Comparison of ENCODE assay signal across 1 cellular context in the genomic region with DNA sequence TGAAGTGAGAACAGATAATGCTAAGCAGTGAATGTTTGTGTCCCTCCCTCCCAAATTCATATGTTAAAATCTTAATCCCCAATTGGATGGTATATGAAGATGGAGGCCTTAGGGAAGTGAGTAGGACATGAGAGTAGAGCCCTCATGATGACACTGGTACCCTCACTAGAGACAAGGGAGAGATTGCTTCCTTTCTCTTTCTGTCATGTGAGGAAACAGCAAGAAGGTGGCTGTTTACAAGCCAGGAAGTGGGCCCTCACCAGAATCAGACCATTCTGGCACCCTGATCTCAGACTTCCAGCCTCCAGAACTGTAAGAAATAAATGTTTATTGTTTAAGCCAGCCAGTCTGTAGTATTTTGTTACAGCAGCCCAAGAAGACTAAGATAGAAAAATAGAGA.
TF ChIP-seq lines count a peak whose summit lies in the region.

No MANE protein-coding gene starts in this region.

TF ChIP-seq in GM23338, 12 proteins besides CTCF, POLR2A, EP300 and RAD21 (continued from another document):
- TF ChIP-seq ZNF114 (CRISPR knock-in tag; IDR thresholded peaks at IDR 0.05) (no peak), STAT1 (IDR thresholded peaks at IDR 0.05; ENCODE audit: unreplicated experiment) (no peak), EZH2phosphoT487 (IDR thresholded peaks at IDR 0.05; ENCODE audit: unreplicated experiment) (no peak), JUNB (IDR thresholded peaks at IDR 0.05; ENCODE audit: unreplicated experiment) (no peak), REST (IDR thresholded peaks at IDR 0.05; ENCODE audit: unreplicated experiment) (no peak), ZNF331 (CRISPR knock-in tag; IDR thresholded peaks at IDR 0.05; ENCODE audit: low read depth) (no peak), CREB1 (CRISPR knock-in tag; IDR thresholded peaks at IDR 0.05; ENCODE audit: low read depth) (no peak), EZH2 (IDR thresholded peaks at IDR 0.05; ENCODE audit: low read depth, unreplicated experiment) (no peak)
- TF ChIP-seq, protein P1, sequence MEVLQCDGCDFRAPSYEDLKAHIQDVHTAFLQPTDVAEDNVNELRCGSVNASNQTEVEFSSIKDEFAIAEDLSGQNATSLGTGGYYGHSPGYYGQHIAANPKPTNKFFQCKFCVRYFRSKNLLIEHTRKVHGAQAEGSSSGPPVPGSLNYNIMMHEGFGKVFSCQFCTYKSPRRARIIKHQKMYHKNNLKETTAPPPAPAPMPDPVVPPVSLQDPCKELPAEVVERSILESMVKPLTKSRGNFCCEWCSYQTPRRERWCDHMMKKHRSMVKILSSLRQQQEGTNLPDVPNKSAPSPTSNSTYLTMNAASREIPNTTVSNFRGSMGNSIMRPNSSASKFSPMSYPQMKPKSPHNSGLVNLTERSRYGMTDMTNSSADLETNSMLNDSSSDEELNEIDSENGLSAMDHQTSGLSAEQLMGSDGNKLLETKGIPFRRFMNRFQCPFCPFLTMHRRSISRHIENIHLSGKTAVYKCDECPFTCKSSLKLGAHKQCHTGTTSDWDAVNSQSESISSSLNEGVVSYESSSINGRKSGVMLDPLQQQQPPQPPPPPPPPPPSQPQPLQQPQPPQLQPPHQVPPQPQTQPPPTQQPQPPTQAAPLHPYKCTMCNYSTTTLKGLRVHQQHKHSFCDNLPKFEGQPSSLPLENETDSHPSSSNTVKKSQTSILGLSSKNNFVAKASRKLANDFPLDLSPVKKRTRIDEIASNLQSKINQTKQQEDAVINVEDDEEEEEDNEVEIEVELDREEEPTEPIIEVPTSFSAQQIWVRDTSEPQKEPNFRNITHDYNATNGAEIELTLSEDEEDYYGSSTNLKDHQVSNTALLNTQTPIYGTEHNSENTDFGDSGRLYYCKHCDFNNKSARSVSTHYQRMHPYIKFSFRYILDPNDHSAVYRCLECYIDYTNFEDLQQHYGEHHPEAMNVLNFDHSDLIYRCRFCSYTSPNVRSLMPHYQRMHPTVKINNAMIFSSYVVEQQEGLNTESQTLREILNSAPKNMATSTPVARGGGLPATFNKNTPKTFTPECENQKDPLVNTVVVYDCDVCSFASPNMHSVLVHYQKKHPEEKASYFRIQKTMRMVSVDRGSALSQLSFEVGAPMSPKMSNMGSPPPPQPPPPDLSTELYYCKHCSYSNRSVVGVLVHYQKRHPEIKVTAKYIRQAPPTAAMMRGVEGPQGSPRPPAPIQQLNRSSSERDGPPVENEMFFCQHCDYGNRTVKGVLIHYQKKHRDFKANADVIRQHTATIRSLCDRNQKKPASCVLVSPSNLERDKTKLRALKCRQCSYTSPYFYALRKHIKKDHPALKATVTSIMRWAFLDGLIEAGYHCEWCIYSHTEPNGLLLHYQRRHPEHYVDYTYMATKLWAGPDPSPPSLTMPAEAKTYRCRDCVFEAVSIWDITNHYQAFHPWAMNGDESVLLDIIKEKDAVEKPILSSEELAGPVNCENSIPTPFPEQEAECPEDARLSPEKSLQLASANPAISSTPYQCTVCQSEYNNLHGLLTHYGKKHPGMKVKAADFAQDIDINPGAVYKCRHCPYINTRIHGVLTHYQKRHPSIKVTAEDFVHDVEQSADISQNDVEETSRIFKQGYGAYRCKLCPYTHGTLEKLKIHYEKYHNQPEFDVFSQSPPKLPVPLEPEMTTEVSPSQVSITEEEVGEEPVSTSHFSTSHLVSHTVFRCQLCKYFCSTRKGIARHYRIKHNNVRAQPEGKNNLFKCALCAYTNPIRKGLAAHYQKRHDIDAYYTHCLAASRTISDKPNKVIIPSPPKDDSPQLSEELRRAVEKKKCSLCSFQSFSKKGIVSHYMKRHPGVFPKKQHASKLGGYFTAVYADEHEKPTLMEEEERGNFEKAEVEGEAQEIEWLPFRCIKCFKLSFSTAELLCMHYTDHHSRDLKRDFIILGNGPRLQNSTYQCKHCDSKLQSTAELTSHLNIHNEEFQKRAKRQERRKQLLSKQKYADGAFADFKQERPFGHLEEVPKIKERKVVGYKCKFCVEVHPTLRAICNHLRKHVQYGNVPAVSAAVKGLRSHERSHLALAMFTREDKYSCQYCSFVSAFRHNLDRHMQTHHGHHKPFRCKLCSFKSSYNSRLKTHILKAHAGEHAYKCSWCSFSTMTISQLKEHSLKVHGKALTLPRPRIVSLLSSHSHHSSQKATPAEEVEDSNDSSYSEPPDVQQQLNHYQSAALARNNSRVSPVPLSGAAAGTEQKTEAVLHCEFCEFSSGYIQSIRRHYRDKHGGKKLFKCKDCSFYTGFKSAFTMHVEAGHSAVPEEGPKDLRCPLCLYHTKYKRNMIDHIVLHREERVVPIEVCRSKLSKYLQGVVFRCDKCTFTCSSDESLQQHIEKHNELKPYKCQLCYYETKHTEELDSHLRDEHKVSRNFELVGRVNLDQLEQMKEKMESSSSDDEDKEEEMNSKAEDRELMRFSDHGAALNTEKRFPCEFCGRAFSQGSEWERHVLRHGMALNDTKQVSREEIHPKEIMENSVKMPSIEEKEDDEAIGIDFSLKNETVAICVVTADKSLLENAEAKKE (CRISPR knock-in tag; IDR thresholded peaks at IDR 0.05): no peak
TF ChIP-seq in GM23338: peak in this region for 0.
